ENCODE assay signal across 8 cellular contexts in the genomic region with DNA sequence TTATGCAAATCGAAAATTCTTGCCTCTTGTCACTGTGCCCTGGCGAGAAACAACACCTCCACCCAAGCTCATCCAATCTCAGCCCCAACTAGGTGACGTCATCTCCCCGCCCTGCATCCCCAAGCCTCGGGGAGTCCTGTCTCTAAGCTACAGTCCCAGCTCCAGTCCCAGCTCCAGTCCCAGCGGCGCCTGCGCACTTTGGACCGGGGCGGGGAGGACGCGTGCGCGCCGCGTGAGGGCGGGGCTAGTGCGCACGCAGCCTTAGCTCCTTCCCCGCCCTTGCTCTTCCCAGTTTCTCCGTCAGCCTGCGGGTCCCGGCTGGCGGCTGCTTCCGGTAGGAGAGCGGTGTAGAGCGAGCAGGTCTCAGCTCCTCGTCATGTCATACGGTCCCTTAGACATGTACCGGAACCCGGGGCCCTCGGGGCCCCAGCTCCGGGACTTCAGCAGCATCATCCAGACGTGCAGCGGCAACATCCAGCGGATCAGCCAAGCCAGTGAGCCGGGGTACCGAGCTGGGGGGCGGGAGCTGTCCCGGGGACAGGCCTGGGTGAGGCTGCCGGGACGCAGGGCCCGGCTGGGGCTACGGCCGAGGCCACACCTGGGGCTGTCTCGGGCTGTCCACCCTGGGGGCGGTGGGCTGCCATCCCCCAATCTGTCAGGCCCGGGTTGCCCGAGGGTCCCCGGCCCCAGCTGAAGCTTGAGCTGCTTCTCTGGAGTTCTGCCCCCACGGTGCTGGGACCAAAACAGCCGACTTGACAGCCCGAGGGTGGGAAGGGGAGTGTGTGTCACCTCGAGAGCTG. TPM values are rescaled to one million over a fixed set of nuclear protein-coding genes. Genes with fewer than 3 reads are reported as not detected.
DNase-seq lines count a peak whose midpoint lies in the region; ATAC-seq and TF ChIP-seq lines count a peak whose summit lies in the region.

A gene (plus strand): TSS at position 288 of the 800 bp plus-strand sequence. CDS start 89 bp downstream, at position 377.

- TF ChIP-seq CTCF in SU-DHL-6 (IDR thresholded peaks at IDR 0.05; ENCODE audit: insufficient read depth, low read length, poor library complexity, severe bottlenecking) (no peak), glutamatergic neuron (IDR thresholded peaks at IDR 0.05; ENCODE audit: partially characterized antibody, unreplicated experiment) (no peak), osteocyte (IDR thresholded peaks at IDR 0.05) (no peak)

- H3K9me2 ChIP-seq in SU-DHL-6 (replicated peaks; ENCODE audit: insufficient read depth, low read length), result no peaks in the 10 kb centered on the region

- POLR2A ChIA-PET in activated naive CD8-positive, alpha-beta T cell treated with anti-CD3 and anti-CD28 coated beads, Interleukin-2, amount 10 ng/mL, durations not matched to agents 7 days and 5 days (lab: Charles Lee), result interaction anchor here (0.6 to 3.3 kb wide), 15 partner anchors 44 to 1408 kb away, joined by 3 to 28 read pairs (median 3); a partner anchor contains a TSS

- peak; percentile 77 for TF ChIP-seq POLR2A in GM10847 (IDR thresholded peaks at IDR 0.05; ENCODE audit: extremely low read depth, insufficient read length)

- no peaks in the 10 kb centered on the region for H3K36me3 ChIP-seq in SU-DHL-6 (ENCODE audit: low read length)
- no peaks in the 10 kb centered on the region for H3K36me3 ChIP-seq in thymus (ENCODE audit: control insufficient read depth, insufficient read depth)

- H3K4me3 ChIP-seq in SU-DHL-6 (ENCODE audit: insufficient read depth, low read length, poor library complexity, severe bottlenecking) (peak within 1 kb of the TSS; percentile 91), thymus (ENCODE audit: low read length) (peak within 1 kb of the TSS; percentile 84)

- H3F3A ChIP-seq in SU-DHL-6 (ENCODE audit: insufficient read depth), result peaks cover 9% of the 10 kb centered on the region

- H3K79me2 ChIP-seq in SU-DHL-6 (ENCODE audit: insufficient read depth, low read length), result peaks cover 43% of the 10 kb centered on the region

- peak within 1 kb of the TSS; percentile 86 for H3K9ac ChIP-seq in SU-DHL-6 (ENCODE audit: low read length)

- H3K4me2 ChIP-seq in SU-DHL-6 (ENCODE audit: low read depth, low read length, poor library complexity, severe bottlenecking), result peak within 1 kb of the TSS; percentile 70

- H3K4me1 ChIP-seq in thymus (ENCODE audit: control insufficient read depth, insufficient read depth, low read length), result peaks cover 6% of the 10 kb centered on the region

- H3K27ac Mint-ChIP-seq in activated naive CD8-positive, alpha-beta T cell treated with anti-CD3 and anti-CD28 coated beads, Interleukin-2, amount 10 ng/mL, durations not matched to agents 7 days and 5 days, result peak within 1 kb of the TSS; percentile 98
- H3K27ac Mint-ChIP-seq in glutamatergic neuron (ENCODE audit: unreplicated experiment), result peak within 1 kb of the TSS; percentile 94
- peak within 1 kb of the TSS; percentile 97 for H3K27ac Mint-ChIP-seq in osteocyte (ENCODE audit: unreplicated experiment)

- H3K36me3 Mint-ChIP-seq in activated naive CD8-positive, alpha-beta T cell treated with anti-CD3 and anti-CD28 coated beads, Interleukin-2, amount 10 ng/mL, durations not matched to agents 7 days and 5 days, result peaks cover 9% of the 10 kb centered on the region
- H3K36me3 Mint-ChIP-seq in glutamatergic neuron (ENCODE audit: unreplicated experiment), result no peaks in the 10 kb centered on the region
- no peaks in the 10 kb centered on the region for H3K36me3 Mint-ChIP-seq in osteocyte (ENCODE audit: unreplicated experiment)

- peaks cover 22% of the 10 kb centered on the region for H3K4me1 Mint-ChIP-seq in activated naive CD8-positive, alpha-beta T cell treated with anti-CD3 and anti-CD28 coated beads, Interleukin-2, amount 10 ng/mL, durations not matched to agents 7 days and 5 days
- H3K4me1 Mint-ChIP-seq in glutamatergic neuron (ENCODE audit: low read depth, unreplicated experiment) (peaks cover 9% of the 10 kb centered on the region), osteocyte (ENCODE audit: unreplicated experiment) (peaks cover 23% of the 10 kb centered on the region)

- peak; percentile 90 for ATAC-seq in HG02678 (IDR thresholded peaks at IDR 0.05; ENCODE audit: unreplicated experiment)
- peak; percentile 99 for ATAC-seq in activated naive CD8-positive, alpha-beta T cell treated with anti-CD3 and anti-CD28 coated beads, Interleukin-2, amount 10 ng/mL, durations not matched to agents 7 days and 5 days (ENCODE audit: low read depth)

- H3K9me3 ChIP-seq in SU-DHL-6 (ENCODE audit: insufficient read depth, low read length), result no peaks in the 10 kb centered on the region
- H3K9me3 ChIP-seq in thymus (ENCODE audit: control insufficient read depth), result no peaks in the 10 kb centered on the region

- no peaks in the 10 kb centered on the region for H3K27me3 Mint-ChIP-seq in activated naive CD8-positive, alpha-beta T cell treated with anti-CD3 and anti-CD28 coated beads, Interleukin-2, amount 10 ng/mL, durations not matched to agents 7 days and 5 days
- H3K27me3 Mint-ChIP-seq in glutamatergic neuron (ENCODE audit: unreplicated experiment), result no peaks in the 10 kb centered on the region
- H3K27me3 Mint-ChIP-seq in osteocyte (ENCODE audit: unreplicated experiment), result no peaks in the 10 kb centered on the region

- H2AFZ ChIP-seq in SU-DHL-6 (ENCODE audit: low read depth, low read length, severe bottlenecking), result peak within 1 kb of the TSS; percentile 90

- H3K27ac ChIP-seq in SU-DHL-6 (ENCODE audit: low read depth, low read length) (peak within 1 kb of the TSS; percentile 65), thymus (ENCODE audit: low read depth) (peak within 1 kb of the TSS; percentile 89)

- H4K20me1 ChIP-seq in SU-DHL-6 (ENCODE audit: low read depth, low read length), result no peaks in the 10 kb centered on the region

- no peaks in the 10 kb centered on the region for H3K27me3 ChIP-seq in SU-DHL-6 (ENCODE audit: low read length)
- no peaks in the 10 kb centered on the region for H3K27me3 ChIP-seq in thymus (ENCODE audit: control insufficient read depth, insufficient read depth)

- no peaks in the 10 kb centered on the region for H3K9me3 Mint-ChIP-seq in activated naive CD8-positive, alpha-beta T cell treated with anti-CD3 and anti-CD28 coated beads, Interleukin-2, amount 10 ng/mL, durations not matched to agents 7 days and 5 days
- H3K9me3 Mint-ChIP-seq in glutamatergic neuron (ENCODE audit: unreplicated experiment) (peaks cover 8% of the 10 kb centered on the region), osteocyte (ENCODE audit: unreplicated experiment) (no peaks in the 10 kb centered on the region)

- DNase-seq in NCI-H128 (lab: John Stamatoyannopoulos, UW; ENCODE audit: unreplicated experiment) (peak; percentile 98), glutamatergic neuron (peak; percentile 99), osteocyte (ENCODE audit: extremely low spot score, unreplicated experiment) (peak; percentile 100)
- DNase-seq in activated naive CD8-positive, alpha-beta T cell treated with anti-CD3 and anti-CD28 coated beads, Interleukin-2, amount 10 ng/mL, durations not matched to agents 7 days and 5 days, result peak; percentile 99

- peak within 1 kb of the TSS; percentile 96 for H3K4me3 Mint-ChIP-seq in activated naive CD8-positive, alpha-beta T cell treated with anti-CD3 and anti-CD28 coated beads, Interleukin-2, amount 10 ng/mL, durations not matched to agents 7 days and 5 days
- H3K4me3 Mint-ChIP-seq in glutamatergic neuron (ENCODE audit: unreplicated experiment) (peak within 1 kb of the TSS; percentile 99), osteocyte (ENCODE audit: unreplicated experiment) (peak within 1 kb of the TSS; percentile 95)

- under 1% methylated on average over 54 of the region's 54 CpGs for WGBS in thymus

RNA-seq across cellular contexts. Expression of the gene that starts here (rescaled TPM):
- 10 to 100 TPM; 24.2 to 31.9 TPM for total RNA-seq in activated naive CD8-positive, alpha-beta T cell treated with anti-CD3 and anti-CD28 coated beads, Interleukin-2, amount 10 ng/mL, durations not matched to agents 7 days and 5 days
- total RNA-seq in glutamatergic neuron (ENCODE audit: unreplicated experiment) (47.7 TPM), osteocyte (40.5 and 44.5 TPM in 2 replicates)
- polyA plus RNA-seq in thymus, result 46.7 TPM

Comparison
In these comparisons a context has a peak if more than half of its experiments do, and no peak if none do; other contexts are left out.
1. Peak in every context shown above with its lines: DNase-seq, ATAC-seq, H3K4me3 ChIP-seq and H3K27ac ChIP-seq.